ENCODE assay signal across 34 cellular contexts in genomic region chr15:56233549-56233948, GRCh38.
"Had no signal": no experiment of that assay in that cellular context is flagged by ENCODE, and none has a peak within 500 bp of the region (broad histone marks: within the 10 kb centered on the region; RNA-seq: fewer than 3 reads in every experiment).

No MANE protein-coding gene starts in this region.

- H2AFZ ChIP-seq: PC-9 had no signal

- H3K4me3 ChIP-seq: adrenal gland, body of pancreas, breast epithelium, PC-9 had no signal

- H3K36me3 ChIP-seq: adrenal gland, breast epithelium had no signal

- H3K4me2 ChIP-seq: KMS-11, PC-9 had no signal

- H3K4me3 Mint-ChIP-seq: activated B cell treated with CpG ODN at 0.5 μM for 24 hours; activated naive CD8-positive, alpha-beta T cell had no signal

- H3K4me1 ChIP-seq: body of pancreas, breast epithelium had no signal

- DNase-seq: activated B cell treated with CpG ODN at 0.5 μM for 24 hours; activated CD4-positive, alpha-beta T cell treated with anti-CD3 and anti-CD28 coated beads for 48 hours; activated CD4-positive, alpha-beta T cell treated with anti-CD3 and anti-CD28 coated beads, Interleukin-2, amount 50 U/mL, for 4 hours; activated CD4-positive, CD25-positive, alpha-beta regulatory T cell treated with anti-CD3 and anti-CD28 coated beads, Interleukin-2, amount 50 U/mL, for 72 hours; activated CD8-positive, alpha-beta memory T cell treated with anti-CD3 and anti-CD28 coated beads, Interleukin-2, amount 50 U/mL, for 4 hours; activated gamma-delta T cell; activated naive CD4-positive, alpha-beta T cell treated with Interleukin-2 at 50 U/mL for 16 hours; activated T-cell treated with anti-CD3 and anti-CD28 coated beads, Interleukin-2, amount 50 U/mL, for 48 hours; adrenal gland; body of pancreas; MM.1S; NCI-H1092 treated with DMSO at 0.1 percent for 48 hours; NCI-H1417; NCI-H146; NCI-H187; NCI-H2029 treated with DMSO at 0.1 percent for 48 hours; NCI-H2107; NCI-H2171; NCI-H510A; NCI-H526; NCI-H748 treated with DMSO at 0.1 percent for 48 hours; PC-9; SIG-M5; SW 1271; T-helper 1 cell; T-helper 2 cell; T-helper 9 cell had no signal

- H3K27ac Mint-ChIP-seq: activated B cell treated with CpG ODN at 0.5 μM for 24 hours; activated naive CD8-positive, alpha-beta T cell; activated T-helper 2 cell treated with anti-CD3 and anti-CD28 coated beads, Interferon-gamma antibody, Interleukin-2, Interleukin-4, amounts not matched to agents 10 μg/mL and 5 μg/mL and 100 μg/mL, durations not matched to agents 14 hours and 24 hours and 36 hours had no signal

- H3K27ac ChIP-seq: adrenal gland, body of pancreas, breast epithelium, KMS-11, PC-9, RWPE1, VCaP had no signal

- H3K27me3 Mint-ChIP-seq: activated B cell treated with CpG ODN at 0.5 μM for 24 hours; activated naive CD8-positive, alpha-beta T cell had no signal

- ATAC-seq: body of pancreas, Right ventricle myocardium inferior had no signal

- H3K9ac ChIP-seq: KMS-11 had no signal

- H3K27me3 ChIP-seq: adrenal gland, body of pancreas, breast epithelium had no signal
